8 cellular contexts compared by ENCODE assay signal in the genomic region with DNA sequence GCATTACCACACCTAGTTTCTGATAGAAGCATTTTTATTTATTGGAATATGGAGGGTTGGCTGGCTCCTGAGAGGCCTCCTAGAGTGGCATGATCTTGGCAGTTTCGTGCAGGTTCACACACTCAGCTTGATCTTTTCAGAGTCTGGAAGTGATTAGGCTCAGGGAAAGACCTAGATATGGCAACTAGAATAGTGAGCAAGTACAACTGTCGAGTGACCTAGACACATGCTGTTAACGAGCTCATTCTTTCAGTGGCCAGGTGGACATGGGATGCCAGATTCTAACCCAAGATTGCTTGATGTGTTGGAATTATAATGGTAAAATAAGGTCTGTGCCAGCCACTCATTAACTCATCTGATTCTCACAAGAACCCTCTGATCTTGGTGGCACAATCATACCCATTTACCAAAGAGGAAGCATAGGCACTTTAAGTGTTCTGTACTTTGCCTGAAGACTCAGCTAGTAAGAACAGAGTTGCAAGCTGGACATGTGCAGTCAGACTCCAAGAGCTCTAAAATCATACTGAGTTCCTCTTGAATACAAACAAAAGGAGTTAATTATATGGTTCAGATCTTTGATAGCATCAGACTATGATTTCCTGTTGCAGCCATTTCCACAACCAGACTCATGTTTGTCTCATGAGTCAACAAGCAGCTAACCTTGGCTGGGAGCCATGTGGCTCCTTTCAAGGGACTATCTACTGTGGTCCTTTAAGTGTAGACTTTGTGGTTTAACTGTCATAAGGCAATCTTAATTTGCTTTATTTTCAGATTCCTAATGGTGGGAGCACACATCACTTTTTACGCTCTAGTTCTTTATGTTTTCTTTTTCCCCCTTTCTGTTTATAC.
A peak's percentile ranks its signal among the peaks of the same experiment; 100 is the strongest.
DNase-seq lines count a peak whose midpoint lies in the region; ATAC-seq and TF ChIP-seq lines count a peak whose summit lies in the region.

No MANE protein-coding gene starts in this region.

- no peak for TF ChIP-seq CTCF in AG09319 (IDR thresholded peaks at IDR 0.05; ENCODE audit: low read depth, low read length)

- no peak for ATAC-seq in GM18511 (IDR thresholded peaks at IDR 0.05; ENCODE audit: unreplicated experiment)

- DNase-seq in AG09319 (ENCODE audit: extremely low read depth, low read depth) (peak; percentile 92), LoVo (ENCODE audit: low spot score) (peak; percentile 93), SW480 (ENCODE audit: low spot score) (peak; percentile 71), astrocyte of the hippocampus (ENCODE audit: low read depth, low spot score) (peak; percentile 95), left kidney (ENCODE audit: low read depth, low spot score) (peak; percentile 23), NCI-H1930 (lab: John Stamatoyannopoulos, UW) (no peak)
- DNase-seq in stimulated activated CD8-positive, alpha-beta memory T cell treated with anti-CD3 and anti-CD28 coated beads, Interleukin-4, amount 100 ng/mL, for 1 hour (ENCODE audit: low read depth in 2 of 2, low spot score in 1 of 2): peak; percentile 22 to 46

Comparison
In these comparisons a context has a peak if more than half of its experiments do, and no peak if none do; other contexts are left out.
1. DNase-seq: peak in AG09319 (single experiment), LoVo (single experiment), SW480 (single experiment), astrocyte of the hippocampus (single experiment), left kidney (single experiment) and stimulated activated CD8-positive, alpha-beta memory T cell treated with anti-CD3 and anti-CD28 coated beads, Interleukin-4, amount 100 ng/mL, for 1 hour (2 of 2); none in NCI-H1930 (0 of 2).